Comparison of ENCODE assay signal across 23 cellular contexts in genomic region chr1:45043094-45043493, GRCh38.
"Had no signal": no experiment of that assay in that cellular context is flagged by ENCODE, and none has a peak within 500 bp of the region (broad histone marks: within the 10 kb centered on the region; RNA-seq: fewer than 3 reads in every experiment).

No MANE protein-coding gene starts in this region.

- DNase-seq: dermis blood vessel endothelial cell; dorsolateral prefrontal cortex; effector CD4-positive, alpha-beta T cell; effector memory CD4-positive, alpha-beta T cell; erythroblast; esophagus squamous epithelium; foreskin fibroblast; foreskin melanocyte; gastrocnemius medialis; glutamatergic neuron; head of caudate nucleus; heart right ventricle; hippocampal formation; left cardiac atrium; left lung; left ventricle myocardium superior; lower lobe of right lung; mesenchymal stem cell; midbrain; naive thymus-derived CD4-positive, alpha-beta T cell had no signal

- H3K36me3 ChIP-seq: gastrocnemius medialis, left lung, lower lobe of right lung had no signal

- H3K27me3 ChIP-seq: dorsolateral prefrontal cortex, esophagus squamous epithelium, gastrocnemius medialis, heart right ventricle, left lung had no signal

- H3K4me1 ChIP-seq: heart right ventricle, left lung, lower lobe of right lung had no signal

- H3K4me1 Mint-ChIP-seq: naive thymus-derived CD4-positive, alpha-beta T cell had no signal

- H3K9me3 ChIP-seq: esophagus squamous epithelium, gastrocnemius medialis, heart right ventricle, left lung, lower lobe of right lung had no signal

- ATAC-seq: esophagus mucosa; gastrocnemius medialis; heart right ventricle; left cardiac atrium; left lung; left ventricle myocardium superior; lower lobe of right lung; naive thymus-derived CD4-positive, alpha-beta T cell had no signal

- H3K27ac ChIP-seq: coronary artery, dorsolateral prefrontal cortex, epithelial cell of prostate, esophagus squamous epithelium, gastrocnemius medialis, heart right ventricle, left lung, lower lobe of right lung had no signal

- H3K4me3 ChIP-seq: coronary artery, dorsolateral prefrontal cortex, esophagus squamous epithelium, gastrocnemius medialis, heart right ventricle, left lung, lower lobe of right lung had no signal

- H3K9me3 Mint-ChIP-seq: naive thymus-derived CD4-positive, alpha-beta T cell had no signal

- H3K4me3 Mint-ChIP-seq: naive thymus-derived CD4-positive, alpha-beta T cell had no signal

- H3K27ac Mint-ChIP-seq: naive thymus-derived CD4-positive, alpha-beta T cell had no signal

- H3K27me3 Mint-ChIP-seq: naive thymus-derived CD4-positive, alpha-beta T cell had no signal
